In genomic region chr4:186727149-186727976, GRCh38 we compare ENCODE assay signal across 7 cellular contexts. TPM values are rescaled to one million over a fixed set of nuclear protein-coding genes. Genes with fewer than 3 reads are reported as not detected.
A peak's percentile ranks its signal among the peaks of the same experiment; 100 is the strongest.
DNase-seq lines count a peak whose midpoint lies in the region; ATAC-seq, FAIRE-seq and TF ChIP-seq lines count a peak whose summit lies in the region.

No MANE protein-coding gene starts in this region.

- FAIRE-seq in HTR-8/SVneo (lab: Jason Lieb, UNC) (no peak), kidney (lab: Jason Lieb, UNC) (no peak)

- ATAC-seq in HG03139 (IDR thresholded peaks at IDR 0.05; ENCODE audit: unreplicated experiment) (no peak), HG02981 (IDR thresholded peaks at IDR 0.05; ENCODE audit: unreplicated experiment) (no peak)

- H3K36me3 ChIP-seq in kidney (ENCODE audit: control insufficient read depth in 1 of 2, insufficient read depth in 2 of 2, low read length in 2 of 2) (no peaks in the 10 kb centered on the region), stomach smooth muscle (ENCODE audit: control insufficient read depth in 2 of 2, insufficient read depth in 2 of 2, low read length in 2 of 2) (no peaks in the 10 kb centered on the region)

- peak overlapping the region; percentile 77 to 92 for H3K4me3 ChIP-seq in kidney (ENCODE audit: low read length in 2 of 2)
- H3K4me3 ChIP-seq in stomach smooth muscle (ENCODE audit: low read length in 2 of 2) = peak overlapping the region; percentile 88 to 91

- no peak for TF ChIP-seq CTCF in kidney (IDR thresholded peaks at IDR 0.05; ENCODE audit: borderline replicate concordance, extremely low read depth, insufficient read depth)

- no peaks in the 10 kb centered on the region for H3K27me3 ChIP-seq in stomach smooth muscle (ENCODE audit: control insufficient read depth in 1 of 2, insufficient read depth in 2 of 2, low read length in 2 of 2)

- H3K4me1 ChIP-seq in kidney (ENCODE audit: control insufficient read depth in 1 of 2, insufficient read depth in 1 of 2, low read depth in 1 of 2, low read length in 2 of 2) (no peaks in the 10 kb centered on the region), stomach smooth muscle (ENCODE audit: control insufficient read depth, insufficient read depth, low read length) (peaks cover 14% of the 10 kb centered on the region)

- H3K9me3 ChIP-seq in kidney (ENCODE audit: control insufficient read depth in 1 of 2, low read length in 2 of 2) (no peaks in the 10 kb centered on the region), stomach smooth muscle (ENCODE audit: control insufficient read depth in 2 of 2, low read length in 2 of 2) (no peaks in the 10 kb centered on the region)

- DNase-seq in HTR-8/SVneo (ENCODE audit: insufficient read length, low spot score) = peak; percentile 35
- DNase-seq in amniotic epithelial cell (ENCODE audit: low read depth) = peak; percentile 17
- DNase-seq in kidney = no peak
- no peak for DNase-seq in stimulated activated CD4-positive, alpha-beta T cell treated with anti-CD3 and anti-CD28 coated beads, Interleukin-4, amount 100 ng/mL, for 24 hours

- H3K27ac ChIP-seq in kidney (ENCODE audit: low read depth in 2 of 2, low read length in 2 of 2) = peak overlapping the region; percentile 81 to 90
- H3K27ac ChIP-seq in stomach smooth muscle (ENCODE audit: low read length) = peak overlapping the region; percentile 78

- peak overlapping the region; percentile 57 to 59 for H3K9ac ChIP-seq in kidney (ENCODE audit: low read length in 2 of 2)
- H3K9ac ChIP-seq in stomach smooth muscle (ENCODE audit: low read length in 2 of 2) = peak overlapping the region; percentile 76 to 87

- intact Hi-C loops in kidney (cut with DNase I) = no loop called here

RNA-seq across cellular contexts. Expression of gene FAT1, which starts 3.7 kb away (rescaled TPM):
- 254 TPM for total RNA-seq in kidney
- 62.2 TPM for polyA plus RNA-seq in kidney (ENCODE audit: insufficient read depth, low read depth, low replicate concordance)

Comparison
In these comparisons a context has a peak if more than half of its experiments do, and no peak if none do; other contexts are left out.
1. DNase-seq: peak in HTR-8/SVneo (single experiment) and amniotic epithelial cell (single experiment); none in kidney (single experiment) and stimulated activated CD4-positive, alpha-beta T cell treated with anti-CD3 and anti-CD28 coated beads, Interleukin-4, amount 100 ng/mL, for 24 hours (single experiment).